Comparison of ENCODE assay signal across 13 cellular contexts in the genomic region with DNA sequence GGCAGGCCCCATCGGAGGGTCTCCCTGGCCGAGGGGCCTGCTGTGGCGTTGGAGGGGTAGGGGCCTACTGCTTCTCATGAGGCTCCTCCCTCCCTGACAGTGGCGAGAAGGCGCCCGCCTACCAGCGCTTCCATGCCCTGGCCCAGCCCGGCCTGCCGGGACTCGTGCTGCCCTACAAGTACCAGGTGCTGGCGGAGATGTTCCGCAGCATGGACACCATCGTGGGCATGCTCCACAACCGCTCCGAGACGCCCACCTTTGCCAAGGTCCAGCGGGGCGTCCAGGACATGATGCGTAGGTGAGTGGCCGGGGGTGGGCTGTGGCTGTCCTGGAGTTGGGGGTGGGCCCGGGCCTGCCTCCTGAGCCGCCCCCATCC. TPM values are rescaled to one million over a fixed set of nuclear protein-coding genes. Genes with fewer than 3 reads are reported as not detected.
A peak's percentile ranks its signal among the peaks of the same experiment; 100 is the strongest.
DNase-seq lines count a peak whose midpoint lies in the region; ATAC-seq and TF ChIP-seq lines count a peak whose summit lies in the region.
"Had no signal": no experiment of that assay in that cellular context is flagged by ENCODE, and none has a peak within 500 bp of the region (broad histone marks: within the 10 kb centered on the region; RNA-seq: fewer than 3 reads in every experiment).

No MANE protein-coding gene starts in this region.

- H3K4me3 ChIP-seq in neural progenitor cell (no peak overlapping the region), body of pancreas (no peak overlapping the region)
- H3K4me3 ChIP-seq: esophagus muscularis mucosa had no signal

- H3K27ac ChIP-seq in KOPT-K1 (ENCODE audit: low read depth, low read length, poor library complexity, severe bottlenecking) (peak overlapping the region; percentile 100), neural progenitor cell (no peak overlapping the region), body of pancreas (no peak overlapping the region)
- H3K27ac ChIP-seq: esophagus muscularis mucosa had no signal

- no peaks in the 10 kb centered on the region for H3K9me3 ChIP-seq in KOPT-K1 (ENCODE audit: insufficient read depth, low read length, poor library complexity, severe bottlenecking)
- no peaks in the 10 kb centered on the region for H3K9me3 ChIP-seq in neural progenitor cell (ENCODE audit: low read depth)
- H3K9me3 ChIP-seq in body of pancreas, result no peaks in the 10 kb centered on the region
- H3K9me3 ChIP-seq: esophagus muscularis mucosa had no signal

- TF ChIP-seq CTCF in neural progenitor cell (IDR thresholded peaks at IDR 0.05) (no peak), body of pancreas (IDR thresholded peaks at IDR 0.05) (no peak)

- H4K20me1 ChIP-seq in neural progenitor cell (ENCODE audit: low read depth), result peaks cover 48% of the 10 kb centered on the region

- H3F3A ChIP-seq in neural progenitor cell (ENCODE audit: low read depth), result peaks cover 59% of the 10 kb centered on the region

- intact Hi-C loops in activated T-helper 2 cell treated with anti-CD3 and anti-CD28 coated beads, Interferon-gamma antibody, Interleukin-2, Interleukin-4, amounts not matched to agents 10 μg/mL and 5 μg/mL and 100 μg/mL, durations not matched to agents 14 hours and 24 hours and 36 hours (cut with micrococcal nuclease), result no loop called here
- intact Hi-C loops in body of pancreas (cut with DNase I), result no loop called here

- H3K4me1 Mint-ChIP-seq in T-helper 2 cell treated with Interferon-gamma antibody and Interleukin-4, amounts not matched to agents 5 μg/mL and 100 μg/mL, for 36 hours (ENCODE audit: low read depth), result peaks cover 16% of the 10 kb centered on the region
- H3K4me1 Mint-ChIP-seq in activated T-helper 2 cell treated with anti-CD3 and anti-CD28 coated beads, Interferon-gamma antibody, Interleukin-2, Interleukin-4, amounts not matched to agents 10 μg/mL and 5 μg/mL and 100 μg/mL, durations not matched to agents 14 hours and 24 hours and 36 hours (ENCODE audit: low read depth), result peaks cover 18% of the 10 kb centered on the region
- H3K4me1 Mint-ChIP-seq in neural progenitor cell, result peaks cover 3% of the 10 kb centered on the region

- no peak for DNase-seq in T-helper 2 cell treated with Interferon-gamma antibody and Interleukin-4, amounts not matched to agents 5 μg/mL and 100 μg/mL, for 36 hours (ENCODE audit: low spot score)
- DNase-seq in T-helper 2 cell, result no peak
- no peak for DNase-seq in activated T-helper 2 cell treated with anti-CD3 and anti-CD28 coated beads, Interferon-gamma antibody, Interleukin-2, Interleukin-4, amounts not matched to agents 10 μg/mL and 5 μg/mL and 100 μg/mL, durations not matched to agents 14 hours and 24 hours and 36 hours (ENCODE audit: low spot score)
- no peak for DNase-seq in neural progenitor cell (ENCODE audit: low spot score)
- no peak for DNase-seq in NCI-H187 (lab: John Stamatoyannopoulos, UW)
- DNase-seq in body of pancreas, result no peak
- DNase-seq in NCI-H510A treated with DMSO at 0.1 percent for 48 hours (lab: John Stamatoyannopoulos, UW), result no peak
- DNase-seq: naive thymus-derived CD8-positive, alpha-beta T cell; NCI-H524 treated with DMSO at 0.1 percent for 48 hours; stimulated activated CD4-positive, alpha-beta T cell treated with anti-CD3 and anti-CD28 coated beads, Interleukin-12 subunit alpha, Interleukin-12 subunit beta, amount 100 ng/mL, for 4 hours; SW 1271 had no signal

- no peaks in the 10 kb centered on the region for H3K27me3 Mint-ChIP-seq in T-helper 2 cell treated with Interferon-gamma antibody and Interleukin-4, amounts not matched to agents 5 μg/mL and 100 μg/mL, for 36 hours (ENCODE audit: low read depth)
- H3K27me3 Mint-ChIP-seq in activated T-helper 2 cell treated with anti-CD3 and anti-CD28 coated beads, Interferon-gamma antibody, Interleukin-2, Interleukin-4, amounts not matched to agents 10 μg/mL and 5 μg/mL and 100 μg/mL, durations not matched to agents 14 hours and 24 hours and 36 hours (ENCODE audit: low read depth), result no peaks in the 10 kb centered on the region
- peaks cover 13% of the 10 kb centered on the region for H3K27me3 Mint-ChIP-seq in neural progenitor cell (ENCODE audit: insufficient read depth, low read depth)
- H3K27me3 Mint-ChIP-seq: naive thymus-derived CD8-positive, alpha-beta T cell had no signal

- peaks cover 9% of the 10 kb centered on the region for H3K4me1 ChIP-seq in neural progenitor cell
- peaks cover 37% of the 10 kb centered on the region for H3K4me1 ChIP-seq in body of pancreas

- H3K36me3 ChIP-seq in KOPT-K1 (ENCODE audit: insufficient read depth, low read length) (peaks cover 63% of the 10 kb centered on the region), neural progenitor cell (no peaks in the 10 kb centered on the region), body of pancreas (replicated peaks in 1 of 2; ENCODE audit: insufficient read depth in 1 of 2, low read depth in 2 of 2) (no peaks in the 10 kb centered on the region)

- H3K27ac Mint-ChIP-seq in T-helper 2 cell treated with Interferon-gamma antibody and Interleukin-4, amounts not matched to agents 5 μg/mL and 100 μg/mL, for 36 hours, result no peak overlapping the region
- no peak overlapping the region for H3K27ac Mint-ChIP-seq in activated T-helper 2 cell treated with anti-CD3 and anti-CD28 coated beads, Interferon-gamma antibody, Interleukin-2, Interleukin-4, amounts not matched to agents 10 μg/mL and 5 μg/mL and 100 μg/mL, durations not matched to agents 14 hours and 24 hours and 36 hours
- H3K27ac Mint-ChIP-seq in neural progenitor cell, result no peak overlapping the region

- peak overlapping the region; percentile 79 for H3K4me3 Mint-ChIP-seq in T-helper 2 cell treated with Interferon-gamma antibody and Interleukin-4, amounts not matched to agents 5 μg/mL and 100 μg/mL, for 36 hours
- peak overlapping the region; percentile 81 for H3K4me3 Mint-ChIP-seq in activated T-helper 2 cell treated with anti-CD3 and anti-CD28 coated beads, Interferon-gamma antibody, Interleukin-2, Interleukin-4, amounts not matched to agents 10 μg/mL and 5 μg/mL and 100 μg/mL, durations not matched to agents 14 hours and 24 hours and 36 hours (ENCODE audit: low read depth)
- H3K4me3 Mint-ChIP-seq in neural progenitor cell, result peak overlapping the region; percentile 87

- 75 to 76% methylated on average over 4 to 21 of the region's 22 CpGs for WGBS in body of pancreas, 2 donors

- H3K79me2 ChIP-seq in neural progenitor cell (ENCODE audit: low read depth), result peaks cover 39% of the 10 kb centered on the region

- no peaks in the 10 kb centered on the region for H3K27me3 ChIP-seq in neural progenitor cell
- H3K27me3 ChIP-seq in body of pancreas, result no peaks in the 10 kb centered on the region

- no peak overlapping the region for H3K9ac ChIP-seq in neural progenitor cell

- TF ChIP-seq POLR2A in body of pancreas (IDR thresholded peaks at IDR 0.05), result no peak

- H3K4me2 ChIP-seq in neural progenitor cell, result peak overlapping the region; percentile 99

- H3K9me3 Mint-ChIP-seq in T-helper 2 cell treated with Interferon-gamma antibody and Interleukin-4, amounts not matched to agents 5 μg/mL and 100 μg/mL, for 36 hours, result no peaks in the 10 kb centered on the region
- H3K9me3 Mint-ChIP-seq in activated T-helper 2 cell treated with anti-CD3 and anti-CD28 coated beads, Interferon-gamma antibody, Interleukin-2, Interleukin-4, amounts not matched to agents 10 μg/mL and 5 μg/mL and 100 μg/mL, durations not matched to agents 14 hours and 24 hours and 36 hours, result no peaks in the 10 kb centered on the region
- H3K9me3 Mint-ChIP-seq in neural progenitor cell, result no peaks in the 10 kb centered on the region
- H3K9me3 Mint-ChIP-seq: naive thymus-derived CD8-positive, alpha-beta T cell had no signal

- H2AFZ ChIP-seq in neural progenitor cell (replicated peaks), result no peak overlapping the region

- no peak for ATAC-seq in body of pancreas
- ATAC-seq: naive thymus-derived CD8-positive, alpha-beta T cell had no signal

- peaks cover 28% of the 10 kb centered on the region for H3K36me3 Mint-ChIP-seq in T-helper 2 cell treated with Interferon-gamma antibody and Interleukin-4, amounts not matched to agents 5 μg/mL and 100 μg/mL, for 36 hours (ENCODE audit: low read depth)
- peaks cover 49% of the 10 kb centered on the region for H3K36me3 Mint-ChIP-seq in activated T-helper 2 cell treated with anti-CD3 and anti-CD28 coated beads, Interferon-gamma antibody, Interleukin-2, Interleukin-4, amounts not matched to agents 10 μg/mL and 5 μg/mL and 100 μg/mL, durations not matched to agents 14 hours and 24 hours and 36 hours (ENCODE audit: low read depth)
- H3K36me3 Mint-ChIP-seq in neural progenitor cell, result peaks cover 4% of the 10 kb centered on the region

RNA-seq across cellular contexts. Expression of a gene that starts 1.7 kb away (rescaled TPM):
- 79.9 and 90.9 TPM in 2 replicates for total RNA-seq in activated T-helper 2 cell treated with anti-CD3 and anti-CD28 coated beads, Interferon-gamma antibody, Interleukin-2, Interleukin-4, amounts not matched to agents 10 μg/mL and 5 μg/mL and 100 μg/mL, durations not matched to agents 14 hours and 24 hours and 36 hours
- total RNA-seq in neural progenitor cell (ENCODE audit: low replicate concordance) (7.8 and 57.9 TPM in 2 replicates), body of pancreas (1 to 10 TPM in 1 of 2 donors, not detected in 1; 7.6 TPM)

RNA-seq across cellular contexts. Expression of a gene that starts 6.4 kb away (rescaled TPM):
- total RNA-seq in activated T-helper 2 cell treated with anti-CD3 and anti-CD28 coated beads, Interferon-gamma antibody, Interleukin-2, Interleukin-4, amounts not matched to agents 10 μg/mL and 5 μg/mL and 100 μg/mL, durations not matched to agents 14 hours and 24 hours and 36 hours, result 294 and 300 TPM in 2 replicates
- total RNA-seq in neural progenitor cell (ENCODE audit: low replicate concordance), result 53.4 and 150 TPM in 2 replicates
- 100 to 1,000 TPM in 1 of 2 donors, 10 to 100 TPM in 1; 95.9 to 104 TPM for total RNA-seq in body of pancreas

RNA-seq across cellular contexts. Expression of a gene that starts 20.3 kb away (rescaled TPM):
- 240 and 255 TPM in 2 replicates for total RNA-seq in activated T-helper 2 cell treated with anti-CD3 and anti-CD28 coated beads, Interferon-gamma antibody, Interleukin-2, Interleukin-4, amounts not matched to agents 10 μg/mL and 5 μg/mL and 100 μg/mL, durations not matched to agents 14 hours and 24 hours and 36 hours
- total RNA-seq in neural progenitor cell (ENCODE audit: low replicate concordance), result 5.5 and 26.9 TPM in 2 replicates
- total RNA-seq in body of pancreas, result 100 to 1,000 TPM in 1 of 2 donors, 10 to 100 TPM in 1; 61.0 to 269 TPM

RNA-seq across cellular contexts. Expression of a gene that starts 51.4 kb away (rescaled TPM):
- 26.1 and 27.8 TPM in 2 replicates for total RNA-seq in activated T-helper 2 cell treated with anti-CD3 and anti-CD28 coated beads, Interferon-gamma antibody, Interleukin-2, Interleukin-4, amounts not matched to agents 10 μg/mL and 5 μg/mL and 100 μg/mL, durations not matched to agents 14 hours and 24 hours and 36 hours
- total RNA-seq in neural progenitor cell (ENCODE audit: low replicate concordance), result 5.0 and 11.6 TPM in 2 replicates
- 10 to 100 TPM in 1 of 2 donors, 1 to 10 TPM in 1; 8.8 to 48.8 TPM for total RNA-seq in body of pancreas

RNA-seq across cellular contexts. Expression of a gene that starts 51.6 kb away (rescaled TPM):
- 56.5 and 57.5 TPM in 2 replicates for total RNA-seq in activated T-helper 2 cell treated with anti-CD3 and anti-CD28 coated beads, Interferon-gamma antibody, Interleukin-2, Interleukin-4, amounts not matched to agents 10 μg/mL and 5 μg/mL and 100 μg/mL, durations not matched to agents 14 hours and 24 hours and 36 hours
- total RNA-seq in neural progenitor cell (ENCODE audit: low replicate concordance), result 31.8 and 48.5 TPM in 2 replicates
- 10 to 100 TPM in 1 of 2 donors, 1 to 10 TPM in 1; 7.6 to 35.5 TPM for total RNA-seq in body of pancreas
